In genomic region chr1:16984717-16985116, GRCh38 we compare ENCODE assay signal across 12 cellular contexts. TPM values are rescaled to one million over a fixed set of nuclear protein-coding genes. Genes with fewer than 3 reads are reported as not detected.
DNase-seq lines count a peak whose midpoint lies in the region; ATAC-seq and TF ChIP-seq lines count a peak whose summit lies in the region.
"Had no signal": no experiment of that assay in that cellular context is flagged by ENCODE, and none has a peak within 500 bp of the region (broad histone marks: within the 10 kb centered on the region; RNA-seq: fewer than 3 reads in every experiment).

No MANE protein-coding gene starts in this region.

- no peak overlapping the region for H3K4ac ChIP-seq in mesenchymal stem cell (ENCODE audit: low read depth in 1 of 2, low read length in 2 of 2)

- H3K9ac ChIP-seq in colonic mucosa (ENCODE audit: low read depth in 2 of 2, low read length in 2 of 2) (no peak overlapping the region), mesenchymal stem cell (ENCODE audit: low read length) (peak overlapping the region; percentile 53)

- no peak for TF ChIP-seq POLR2A in uterus (IDR thresholded peaks at IDR 0.05)

- peak overlapping the region; percentile 31 for H2AK5ac ChIP-seq in mesenchymal stem cell (ENCODE audit: low read length, severe bottlenecking)

- H3K27me3 ChIP-seq in colonic mucosa (peaks cover 6% of the 10 kb centered on the region), mesenchymal stem cell (ENCODE audit: control insufficient read depth in 1 of 2, insufficient read depth in 1 of 2, low read length in 2 of 2) (no peaks in the 10 kb centered on the region), uterus (no peaks in the 10 kb centered on the region)

- H3K14ac ChIP-seq in mesenchymal stem cell (ENCODE audit: low read length in 2 of 2) = no peak overlapping the region

- DNase-seq in DMS53 (lab: John Stamatoyannopoulos, UW) (peak; percentile 20), DMS53 treated with DMSO at 0.1 percent for 48 hours (lab: John Stamatoyannopoulos, UW; ENCODE audit: unreplicated experiment) (no peak), colonic mucosa (peak; percentile 40), mesenchymal stem cell (peak; percentile 21), uterus (peak; percentile 87 to 91), KG1 (lab: John Stamatoyannopoulos, UW) (no peak)
- DNase-seq: hippocampal formation, NCI-H1092 treated with DMSO at 0.1 percent for 48 hours, T-cell had no signal

- intact Hi-C loops in colonic mucosa (cut with DNase I) = no loop called here
- intact Hi-C loops in uterus (cut with DNase I; ENCODE audit: low total_unique reads) = no loop called here

- H3K9me3 ChIP-seq in colonic mucosa (no peaks in the 10 kb centered on the region), mesenchymal stem cell (ENCODE audit: control insufficient read depth, low read length) (no peaks in the 10 kb centered on the region), uterus (no peaks in the 10 kb centered on the region)

- 58% methylated on average over 7 of the region's 7 CpGs for WGBS in mesenchymal stem cell

- H3K4me3 ChIP-seq in colonic mucosa (no peak overlapping the region), mesenchymal stem cell (ENCODE audit: insufficient read depth in 1 of 2, low read depth in 1 of 2, low read length in 2 of 2) (no peak overlapping the region), uterus (no peak overlapping the region)
- H3K4me3 ChIP-seq: skin epidermis had no signal

- no peak overlapping the region for H2BK5ac ChIP-seq in mesenchymal stem cell (ENCODE audit: low read depth, low read length, poor library complexity, severe bottlenecking)

- TF ChIP-seq CTCF in colonic mucosa (IDR thresholded peaks at IDR 0.05) (no peak), uterus (IDR thresholded peaks at IDR 0.05) (no peak)

- no peak overlapping the region for H4K91ac ChIP-seq in mesenchymal stem cell (ENCODE audit: low read length)

- H3K27ac ChIP-seq in colonic mucosa (no peak overlapping the region), mesenchymal stem cell (ENCODE audit: low read length, poor library complexity, severe bottlenecking) (peak overlapping the region; percentile 37), uterus (peak overlapping the region; percentile 42 to 73)

- no peak overlapping the region for H2BK15ac ChIP-seq in mesenchymal stem cell (ENCODE audit: low read depth, poor library complexity, severe bottlenecking)

- H2BK120ac ChIP-seq in mesenchymal stem cell (ENCODE audit: low read depth, low read length) = no peak overlapping the region

- H3K4me1 ChIP-seq in colonic mucosa (no peaks in the 10 kb centered on the region), mesenchymal stem cell (ENCODE audit: control insufficient read depth, insufficient read depth, low read depth, low read length) (peaks cover 20% of the 10 kb centered on the region), uterus (no peaks in the 10 kb centered on the region)

- ATAC-seq in GM18520 (IDR thresholded peaks at IDR 0.05; ENCODE audit: unreplicated experiment) = no peak
- no peak for ATAC-seq in HG03108 (IDR thresholded peaks at IDR 0.05; ENCODE audit: unreplicated experiment)
- ATAC-seq: T-cell had no signal

- no peak overlapping the region for H3K18ac ChIP-seq in mesenchymal stem cell (ENCODE audit: low read depth in 1 of 2, low read length in 2 of 2)

- no peak overlapping the region for H3K4me2 ChIP-seq in mesenchymal stem cell (ENCODE audit: low read length, poor library complexity, severe bottlenecking)

- H3K23ac ChIP-seq in mesenchymal stem cell (ENCODE audit: low read length in 2 of 2) = peak overlapping the region in 1 of 2 experiments; percentile 19

- no peak overlapping the region for H4K8ac ChIP-seq in mesenchymal stem cell (ENCODE audit: low read length)

- peaks cover 5% of the 10 kb centered on the region for H3K79me1 ChIP-seq in mesenchymal stem cell (replicated peaks; ENCODE audit: low read length, poor library complexity, severe bottlenecking)

- H2AFZ ChIP-seq in mesenchymal stem cell (ENCODE audit: low read depth, low read length) = no peak overlapping the region

- H3K36me3 ChIP-seq in colonic mucosa (no peaks in the 10 kb centered on the region), mesenchymal stem cell (ENCODE audit: control insufficient read depth in 1 of 2, insufficient read depth in 2 of 2, low read depth in 1 of 2, low read length in 2 of 2) (peaks cover 9 to 52% of the 10 kb centered on the region in 2 experiments), uterus (no peaks in the 10 kb centered on the region)

- no peak overlapping the region for H2BK12ac ChIP-seq in mesenchymal stem cell (ENCODE audit: low read length in 2 of 2)

RNA-seq across cellular contexts. Expression of gene MFAP2, which starts 4.3 kb away (rescaled TPM):
- total RNA-seq in colonic mucosa (1 to 10 TPM; 1.4 to 6.0 TPM), uterus (10 to 100 TPM; 22.3 to 70.3 (median 44.6) TPM)
- 167 TPM for polyA plus RNA-seq in mesenchymal stem cell (2013, experiment 1 of 2)
- 167 TPM for polyA plus RNA-seq in mesenchymal stem cell (2013, experiment 2 of 2)
- total RNA-seq: T-cell had no signal

RNA-seq across cellular contexts. Expression of gene ATP13A2, which starts 27.0 kb away (rescaled TPM):
- total RNA-seq in colonic mucosa (100 to 1,000 TPM in 1 of 2 donors, 10 to 100 TPM in 1; 55.3 to 111 TPM), uterus (10 to 100 TPM in 3 of 4 donors, 1 to 10 TPM in 1; 8.5 to 31.4 (median 19.7) TPM)
- polyA plus RNA-seq in mesenchymal stem cell (2013, experiment 1 of 2) = 27.8 TPM
- 27.3 TPM for polyA plus RNA-seq in mesenchymal stem cell (2013, experiment 2 of 2)

Comparison
In these comparisons a context has a peak if more than half of its experiments do, and no peak if none do; other contexts are left out.
1. DNase-seq: peak in DMS53 (single experiment), colonic mucosa (single experiment), mesenchymal stem cell (single experiment) and uterus (2 of 2); none in DMS53 treated with DMSO at 0.1 percent for 48 hours (single experiment) and KG1 (single experiment).